8 cellular contexts compared by ENCODE assay signal in the genomic region with DNA sequence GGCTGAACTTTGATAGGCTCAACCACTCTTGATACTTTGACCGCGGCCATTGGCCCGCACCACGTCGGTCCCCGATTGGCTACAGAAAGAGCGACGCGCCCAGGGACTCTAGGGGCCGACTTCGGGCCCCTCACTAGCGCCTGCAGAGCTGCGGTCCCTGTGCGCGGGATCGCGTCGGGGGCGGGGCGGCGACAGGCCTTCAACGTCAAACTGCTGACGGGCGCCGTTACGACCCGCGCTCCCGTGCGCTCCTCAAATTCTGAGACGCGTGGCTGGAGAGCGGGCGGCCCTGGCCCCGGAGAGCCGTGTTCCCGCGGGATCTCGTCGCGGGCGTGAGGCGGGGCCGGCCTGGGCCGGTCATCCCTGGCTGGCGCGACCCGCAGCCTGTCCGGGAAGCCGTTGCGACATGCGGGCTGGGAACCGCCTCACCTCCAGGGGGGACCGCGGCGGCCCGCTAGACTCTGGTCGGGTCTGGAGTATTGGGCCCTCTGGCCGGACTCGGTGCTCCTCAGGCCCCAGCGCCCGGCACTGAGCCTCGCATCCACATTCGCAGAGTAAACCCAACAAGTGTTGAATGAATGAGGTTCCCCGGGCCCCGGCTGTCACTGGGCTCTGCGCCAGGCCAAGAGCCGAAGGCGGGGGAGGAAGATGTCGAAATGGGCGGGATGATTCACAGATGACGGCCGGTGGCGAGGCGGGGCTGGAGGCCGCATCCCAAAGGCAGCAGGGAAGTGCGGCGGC. TPM values are rescaled to one million over a fixed set of nuclear protein-coding genes. Genes with fewer than 3 reads are reported as not detected.
DNase-seq lines count a peak whose midpoint lies in the region; ATAC-seq and TF ChIP-seq lines count a peak whose summit lies in the region.

No MANE protein-coding gene starts in this region.

- peak; percentile 84 for ATAC-seq in HG02571 (IDR thresholded peaks at IDR 0.05; ENCODE audit: unreplicated experiment)

- no peaks in the 10 kb centered on the region for H3K9me3 Mint-ChIP-seq in type B pancreatic cell

- H3K9me3 ChIP-seq in adipocyte (ENCODE audit: control insufficient read depth, low read length), result no peaks in the 10 kb centered on the region

- peak overlapping the region; percentile 93 for H3K9ac ChIP-seq in adipocyte (ENCODE audit: low read length)

- TF ChIP-seq CTCF in GM06990 (IDR thresholded peaks at IDR 0.05; ENCODE audit: insufficient read depth, low read length, poor library complexity, severe bottlenecking) (no peak), type B pancreatic cell (conservative IDR thresholded peaks at IDR 0.05) (no peak)

- H3K36me3 Mint-ChIP-seq in type B pancreatic cell, result no peaks in the 10 kb centered on the region

- H3K4me3 ChIP-seq in GM06990 (replicated peaks; ENCODE audit: low read depth, low read length) (peak overlapping the region; percentile 81), adipocyte (ENCODE audit: low read length) (peak overlapping the region; percentile 99)

- H3K36me3 ChIP-seq in GM06990 (ENCODE audit: control insufficient read depth, insufficient read depth, low read length) (no peaks in the 10 kb centered on the region), adipocyte (ENCODE audit: control insufficient read depth, insufficient read depth, low read length, severe bottlenecking) (peaks cover 2% of the 10 kb centered on the region)

- peak overlapping the region; percentile 91 for H3K4me3 Mint-ChIP-seq in type B pancreatic cell

- DNase-seq in GM06990 (ENCODE audit: extremely low read depth, insufficient read length) (peak; percentile 99), NCI-H1092 (lab: John Stamatoyannopoulos, UW) (peak; percentile 60), SW 1271 (lab: John Stamatoyannopoulos, UW) (peak; percentile 70 to 87), adipocyte (ENCODE audit: low read depth) (peak; percentile 97), cardiac septum (ENCODE audit: low spot score) (peak; percentile 97), pons (ENCODE audit: low spot score) (peak; percentile 89), type B pancreatic cell (ENCODE audit: extremely low spot score, unreplicated experiment) (peak; percentile 91)

- no peaks in the 10 kb centered on the region for H3K27me3 Mint-ChIP-seq in type B pancreatic cell

- intact Hi-C loops in cardiac septum (cut with DNase I), result loop anchor here (1.0 kb wide), 1 partner anchor 38 kb away; a partner anchor contains a TSS

- H3K4me1 Mint-ChIP-seq in type B pancreatic cell (ENCODE audit: unreplicated experiment), result peaks cover 33% of the 10 kb centered on the region

- H3K27me3 ChIP-seq in GM06990 (replicated peaks; ENCODE audit: control insufficient read depth, insufficient read depth, low read length) (no peaks in the 10 kb centered on the region), adipocyte (replicated peaks; ENCODE audit: control insufficient read depth, insufficient read depth, low read length) (no peaks in the 10 kb centered on the region)

- peaks cover 41% of the 10 kb centered on the region for H3K4me1 ChIP-seq in adipocyte (ENCODE audit: control insufficient read depth, insufficient read depth, low read length)

- peak overlapping the region; percentile 97 for H3K27ac Mint-ChIP-seq in type B pancreatic cell

RNA-seq across cellular contexts. Expression of a gene that starts 0.6 kb away (rescaled TPM):
- 24.8 TPM for total RNA-seq in cardiac septum
- 29.5 and 33.9 TPM in 2 replicates for total RNA-seq in type B pancreatic cell (ENCODE audit: low replicate concordance)

RNA-seq across cellular contexts. Expression of a gene that starts 38.4 kb away (rescaled TPM):
- total RNA-seq in cardiac septum, result 2.5 TPM
- total RNA-seq in type B pancreatic cell (ENCODE audit: low replicate concordance), result 22.9 and 32.8 TPM in 2 replicates

Comparison
In these comparisons a context has a peak if more than half of its experiments do, and no peak if none do; other contexts are left out.
1. Peak in every context shown above with its lines: DNase-seq, ATAC-seq and H3K4me3 ChIP-seq.